In the genomic region with DNA sequence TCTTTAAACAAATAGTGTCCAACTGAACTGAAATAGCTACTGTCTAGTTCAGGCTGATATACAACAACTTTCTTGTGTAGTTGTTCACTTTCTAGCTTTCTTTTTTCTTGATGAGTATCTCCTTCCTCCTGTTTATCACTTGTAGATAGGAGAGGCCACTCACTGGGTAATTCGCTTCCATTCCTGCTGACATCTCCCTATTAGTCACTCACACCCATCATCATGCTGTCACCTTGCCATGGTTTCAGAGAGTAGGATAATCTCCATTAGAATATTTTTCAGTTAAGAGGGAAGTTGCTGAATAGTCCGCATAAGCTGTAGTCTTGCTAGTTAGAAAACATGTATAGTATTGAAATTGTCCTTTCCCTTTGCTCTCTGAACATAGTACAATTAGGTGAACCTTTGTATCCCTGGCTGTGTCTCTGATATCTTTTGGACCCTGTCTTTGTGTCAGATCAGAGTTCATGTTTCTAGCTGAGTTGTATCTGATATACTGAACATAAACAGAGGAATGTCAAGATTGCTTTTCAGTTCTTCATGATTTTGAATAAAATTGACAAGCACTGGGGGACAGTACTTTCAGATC, we compare ENCODE assay signal across 28 cellular contexts.
A peak's percentile ranks its signal among the peaks of the same experiment; 100 is the strongest.
DNase-seq lines count a peak whose midpoint lies in the region; ATAC-seq, FAIRE-seq and TF ChIP-seq lines count a peak whose summit lies in the region.
"Had no signal": no experiment of that assay in that cellular context is flagged by ENCODE, and none has a peak within 500 bp of the region (broad histone marks: within the 10 kb centered on the region; RNA-seq: fewer than 3 reads in every experiment).

No MANE protein-coding gene starts in this region.

- H3K79me2 ChIP-seq in K562 (ENCODE audit: control insufficient read depth, insufficient read depth, low read length): no peaks in the 10 kb centered on the region

- POLR2A ChIA-PET in IMR-90 (lab: Charles Lee; ENCODE audit: unreplicated experiment): no interaction called here
- POLR2A ChIA-PET in K562 (lab: Yijun Ruan, JAX): interaction anchor here (0.7 kb wide), 1 partner anchor 13 kb away, joined by 3 read pairs; no protein-coding TSS in a partner anchor

- H2AK5ac ChIP-seq in IMR-90 (ENCODE audit: low read depth, low read length): no peak overlapping the region

- peaks cover 10 to 23% of the 10 kb centered on the region in 2 experiments; a peak in 3 of 4 replicates for H3K79me1 ChIP-seq in IMR-90 (ENCODE audit: low read depth in 1 of 2, low read length in 2 of 2)

- H3K9me3 Mint-ChIP-seq in stimulated activated naive B cell treated with anti-CD40 and anti-IgM and Interleukin-4, amounts not matched to agents 10 μg/mL and 1 μg/mL and 100 μg/mL, for 72 hours: no peaks in the 10 kb centered on the region
- H3K9me3 Mint-ChIP-seq in glutamatergic neuron (ENCODE audit: unreplicated experiment): no peaks in the 10 kb centered on the region
- H3K9me3 Mint-ChIP-seq: activated T-helper 1 cell treated with anti-CD3 and anti-CD28 coated beads, Interleukin-12 subunit alpha, Interleukin-12 subunit beta, Interleukin-2, Interleukin-4 antibody, amounts not matched to agents 30 ng/mL and 10 ng/mL and 1 ng/mL, durations not matched to agents 14 hours and 24 hours and 36 hours; brain; IgD-negative memory B cell; natural killer cell treated with Interleukin-12 subunit alpha and Interleukin-12 subunit beta and Interleukin-15 and Interleukin-18, amount 100 ng/mL, for 72 hours; stimulated activated naive CD8-positive, alpha-beta T cell treated with anti-CD3 and anti-CD28 coated beads, Interleukin-15, Interleukin-2, amounts not matched to agents 100 ng/mL and 50 ng/mL, for 24 hours had no signal

- BruUV-seq in IMR-90 (replicated peaks; lab: Mats Ljungman, UMichigan) (no TSS peak), K562 (replicated peaks; lab: Mats Ljungman, UMichigan) (no TSS peak)

- in situ Hi-C loops in IMR-90 (cut with MboI; ENCODE audit: low sequenced_read_pairs) (no loop called here), K562 (cut with MboI) (no loop called here)

- no peak overlapping the region for H3K4me3 Mint-ChIP-seq in stimulated activated naive B cell treated with anti-CD40 and anti-IgM and Interleukin-4, amounts not matched to agents 10 μg/mL and 1 μg/mL and 100 μg/mL, for 72 hours
- no peak overlapping the region for H3K4me3 Mint-ChIP-seq in glutamatergic neuron (ENCODE audit: unreplicated experiment)
- H3K4me3 Mint-ChIP-seq: activated naive CD8-positive, alpha-beta T cell; activated T-helper 1 cell treated with anti-CD3 and anti-CD28 coated beads, Interleukin-12 subunit alpha, Interleukin-12 subunit beta, Interleukin-2, Interleukin-4 antibody, amounts not matched to agents 30 ng/mL and 10 ng/mL and 1 ng/mL, durations not matched to agents 14 hours and 24 hours and 36 hours; B cell; brain; IgD-negative memory B cell; natural killer cell treated with Interleukin-12 subunit alpha and Interleukin-12 subunit beta and Interleukin-15 and Interleukin-18, amount 100 ng/mL, for 72 hours; stimulated activated naive CD8-positive, alpha-beta T cell treated with anti-CD3 and anti-CD28 coated beads, Interleukin-15, Interleukin-2, amounts not matched to agents 100 ng/mL and 50 ng/mL, for 24 hours had no signal

- H4K91ac ChIP-seq in IMR-90 (ENCODE audit: insufficient read depth, low read depth, low read length): no peak overlapping the region

- H3K23ac ChIP-seq in IMR-90 (ENCODE audit: low read depth, low read length): no peak overlapping the region; the same call in 1 of the 2 replicates

- 0 out of 2 replicates have a peak, but pooled peaks have one; percentile 16 for ATAC-seq in IMR-90 (ENCODE audit: low read depth)
- peak; percentile 35; the same call in 1 of the 3 replicates for ATAC-seq in K562
- no peak for ATAC-seq in stimulated activated naive B cell treated with anti-CD40 and anti-IgM and Interleukin-4, amounts not matched to agents 10 μg/mL and 1 μg/mL and 100 μg/mL, for 72 hours (replicated peaks)
- ATAC-seq in HG02870 (IDR thresholded peaks at IDR 0.05; ENCODE audit: unreplicated experiment): no peak
- ATAC-seq: natural killer cell treated with Interleukin-12 subunit alpha and Interleukin-12 subunit beta and Interleukin-15 and Interleukin-18, amount 100 ng/mL, for 72 hours; Right ventricle myocardium inferior had no signal

- no peak overlapping the region for H2BK120ac ChIP-seq in IMR-90 (ENCODE audit: low read depth, low read length)

- TF ChIP-seq EP300 in K562 (IDR thresholded peaks at IDR 0.05; ENCODE audit: low read length): no peak

- peak; percentile 42 for DNase-seq in IMR-90
- no peak for DNase-seq in K562 (ENCODE audit: extremely low read depth in 1 of 4, low spot score in 3 of 4)
- peak; percentile 48 for DNase-seq in kidney tubule cell (ENCODE audit: low spot score)
- DNase-seq in stimulated activated naive B cell treated with anti-CD40 and anti-IgM and Interleukin-4, amounts not matched to agents 10 μg/mL and 1 μg/mL and 100 μg/mL, for 72 hours: no peak
- DNase-seq in glutamatergic neuron: no peak
- DNase-seq in medulla oblongata (ENCODE audit: extremely low spot score): no peak
- DNase-seq: Caco-2; cortex of kidney; DND-41; hypothalamus; kidney; midbrain; NCI-H1694; NCI-H774; posterior cingulate gyrus; stimulated activated CD4-positive, alpha-beta T cell treated with anti-CD3 and anti-CD28 coated beads, Interleukin-2, amount 100 ng/mL, for 24 hours; SW 1271; transverse colon had no signal

- no peaks in the 10 kb centered on the region for H3K4me1 Mint-ChIP-seq in stimulated activated naive B cell treated with anti-CD40 and anti-IgM and Interleukin-4, amounts not matched to agents 10 μg/mL and 1 μg/mL and 100 μg/mL, for 72 hours
- peaks cover 2% of the 10 kb centered on the region for H3K4me1 Mint-ChIP-seq in glutamatergic neuron (ENCODE audit: low read depth, unreplicated experiment)
- H3K4me1 Mint-ChIP-seq: B cell, brain had no signal

- no CpG with 5 or more reads among the region's 2 CpGs for WGBS in IMR-90 (ENCODE audit: extremely low coverage in 2 of 2, insufficient read length in 1 of 2), 2 experiments
- WGBS in K562 (ENCODE audit: insufficient coverage, low coverage, missing lambda C conversion rate): 44% methylated on average over 2 of the region's 2 CpGs

- no peak overlapping the region for H3K18ac ChIP-seq in IMR-90 (ENCODE audit: low read depth, low read length)

- no peak overlapping the region for H2AK9ac ChIP-seq in IMR-90 (replicated peaks; ENCODE audit: low read depth, low read length, poor library complexity)

- H2AFZ ChIP-seq in IMR-90 (replicated peaks; ENCODE audit: low read length, poor library complexity) (no peak overlapping the region), K562 (ENCODE audit: low read depth, low read length) (no peak overlapping the region)

- FAIRE-seq in K562 (lab: Jason Lieb, UNC): no peak
- FAIRE-seq: kidney had no signal

- no peak overlapping the region for H3K14ac ChIP-seq in IMR-90 (replicated peaks; ENCODE audit: low read depth, low read length)

- peaks cover 34 to 52% of the 10 kb centered on the region in 2 donors for H3K36me3 Mint-ChIP-seq in stimulated activated naive B cell treated with anti-CD40 and anti-IgM and Interleukin-4, amounts not matched to agents 10 μg/mL and 1 μg/mL and 100 μg/mL, for 72 hours
- H3K36me3 Mint-ChIP-seq in glutamatergic neuron (ENCODE audit: unreplicated experiment): no peaks in the 10 kb centered on the region

- H2BK5ac ChIP-seq in IMR-90 (ENCODE audit: low read depth, low read length, poor library complexity, severe bottlenecking): no peak overlapping the region

- H3K9ac ChIP-seq in IMR-90 (ENCODE audit: low read depth, low read length): no peak overlapping the region
- H3K9ac ChIP-seq in K562 (ENCODE audit: insufficient read depth in 1 of 2, low read depth in 2 of 2, low read length in 2 of 2): no peak overlapping the region

- TF ChIP-seq CTCF in IMR-90 (conservative IDR thresholded peaks at IDR 0.05; ENCODE audit: low read depth, low read length) (no peak), K562 (IDR thresholded peaks at IDR 0.05 in 2 of 3, conservative IDR thresholded peaks at IDR 0.05 in 1 of 3; ENCODE audit: insufficient read depth in 2 of 3, low read depth in 1 of 3, low read length in 3 of 3) (no peak), glutamatergic neuron (IDR thresholded peaks at IDR 0.05; ENCODE audit: partially characterized antibody, unreplicated experiment) (no peak)

- H3K9me3 ChIP-seq in IMR-90 (ENCODE audit: control insufficient read depth, insufficient read depth, low read length) (no peaks in the 10 kb centered on the region), K562 (replicated peaks; ENCODE audit: control insufficient read depth, insufficient read depth, low read depth, low read length) (no peaks in the 10 kb centered on the region)
- H3K9me3 ChIP-seq: Caco-2, transverse colon had no signal

- CTCF ChIA-PET in IMR-90 (lab: Yijun Ruan, JAX) (no interaction called here), K562 (lab: Yijun Ruan, JAX; ENCODE audit: low intra/inter-chr PET ratio) (no interaction called here)

- TF ChIP-seq POLR2A in IMR-90 (IDR thresholded peaks at IDR 0.05; ENCODE audit: low read depth, low read length): no peak
- no peak for TF ChIP-seq POLR2A in K562 (conservative IDR thresholded peaks at IDR 0.05)

- H3K27me3 Mint-ChIP-seq in stimulated activated naive B cell treated with anti-CD40 and anti-IgM and Interleukin-4, amounts not matched to agents 10 μg/mL and 1 μg/mL and 100 μg/mL, for 72 hours: no peaks in the 10 kb centered on the region
- no peaks in the 10 kb centered on the region for H3K27me3 Mint-ChIP-seq in glutamatergic neuron (ENCODE audit: unreplicated experiment)
- H3K27me3 Mint-ChIP-seq: activated naive CD8-positive, alpha-beta T cell; B cell; brain; IgD-negative memory B cell; natural killer cell treated with Interleukin-12 subunit alpha and Interleukin-12 subunit beta and Interleukin-15 and Interleukin-18, amount 100 ng/mL, for 72 hours; stimulated activated naive CD8-positive, alpha-beta T cell treated with anti-CD3 and anti-CD28 coated beads, Interleukin-15, Interleukin-2, amounts not matched to agents 100 ng/mL and 50 ng/mL, for 24 hours had no signal

- H3K56ac ChIP-seq in IMR-90 (ENCODE audit: extremely low read depth, insufficient read depth, low read length): no peak overlapping the region

- H4K8ac ChIP-seq in IMR-90 (ENCODE audit: low read depth in 2 of 2, low read length in 2 of 2): no peak overlapping the region

- peak overlapping the region; percentile 43 for H3K27ac Mint-ChIP-seq in stimulated activated naive B cell treated with anti-CD40 and anti-IgM and Interleukin-4, amounts not matched to agents 10 μg/mL and 1 μg/mL and 100 μg/mL, for 72 hours
- no peak overlapping the region for H3K27ac Mint-ChIP-seq in glutamatergic neuron (ENCODE audit: unreplicated experiment)
- H3K27ac Mint-ChIP-seq: activated naive CD8-positive, alpha-beta T cell; activated T-helper 1 cell treated with anti-CD3 and anti-CD28 coated beads, Interleukin-12 subunit alpha, Interleukin-12 subunit beta, Interleukin-2, Interleukin-4 antibody, amounts not matched to agents 30 ng/mL and 10 ng/mL and 1 ng/mL, durations not matched to agents 14 hours and 24 hours and 36 hours; B cell; IgD-negative memory B cell; natural killer cell treated with Interleukin-12 subunit alpha and Interleukin-12 subunit beta and Interleukin-15 and Interleukin-18, amount 100 ng/mL, for 72 hours; stimulated activated naive CD8-positive, alpha-beta T cell treated with anti-CD3 and anti-CD28 coated beads, Interleukin-15, Interleukin-2, amounts not matched to agents 100 ng/mL and 50 ng/mL, for 24 hours had no signal

- H3K4me3 ChIP-seq in IMR-90 (ENCODE audit: insufficient read depth, low read depth, low read length): no peak overlapping the region
- no peak overlapping the region for H3K4me3 ChIP-seq in K562
- H3K4me3 ChIP-seq: transverse colon had no signal

- TF ChIP-seq RAD21 in IMR-90 (IDR thresholded peaks at IDR 0.05; ENCODE audit: low read length) (no peak), K562 (CRISPR knock-in tag; conservative IDR thresholded peaks at IDR 0.05 in 1 of 2, IDR thresholded peaks at IDR 0.05 in 1 of 2) (no peak)

- dilution Hi-C loops in IMR-90 (cut with HindIII; ENCODE audit: low sequenced_read_pairs, unreplicated experiment): no loop called here

- peaks cover 16% of the 10 kb centered on the region for H3K36me3 ChIP-seq in IMR-90 (ENCODE audit: control insufficient read depth, insufficient read depth, low read length)
- peaks cover 92% of the 10 kb centered on the region for H3K36me3 ChIP-seq in K562 (ENCODE audit: control insufficient read depth, insufficient read depth, low read length)

- H3K4me1 ChIP-seq in IMR-90 (ENCODE audit: control insufficient read depth, insufficient read depth, low read length): peaks cover 5% of the 10 kb centered on the region
- H3K4me1 ChIP-seq in K562 (replicated peaks in 1 of 2; ENCODE audit: control insufficient read depth in 2 of 2, insufficient read depth in 2 of 2, low read length in 2 of 2): no peaks in the 10 kb centered on the region
- H3K4me1 ChIP-seq: transverse colon had no signal

- intact Hi-C loops in IMR-90 (cut with micrococcal nuclease): no loop called here
- intact Hi-C loops in K562 (cut with micrococcal nuclease): no loop called here

- no peaks in the 10 kb centered on the region for H3K27me3 ChIP-seq in IMR-90 (ENCODE audit: control insufficient read depth, insufficient read depth, low read length)
- H3K27me3 ChIP-seq in K562 (ENCODE audit: control insufficient read depth in 2 of 2, insufficient read depth in 2 of 2, low read length in 2 of 2): no peaks in the 10 kb centered on the region
- H3K27me3 ChIP-seq: transverse colon had no signal

- H2BK15ac ChIP-seq in IMR-90 (ENCODE audit: low read depth, low read length): no peak overlapping the region

- H3K4me2 ChIP-seq in IMR-90 (ENCODE audit: low read depth, low read length): no peak overlapping the region
- H3K4me2 ChIP-seq in K562 (ENCODE audit: insufficient read depth, low read length): no peak overlapping the region

- H2BK20ac ChIP-seq in IMR-90 (ENCODE audit: low read depth, low read length): no peak overlapping the region

- H4K5ac ChIP-seq in IMR-90 (ENCODE audit: low read depth, low read length): no peak overlapping the region

- H4K20me1 ChIP-seq in IMR-90 (ENCODE audit: insufficient read depth, low read length): no peaks in the 10 kb centered on the region; the same call in 1 of the 2 replicates
- H4K20me1 ChIP-seq in K562 (replicated peaks; ENCODE audit: control insufficient read depth, insufficient read depth, low read length): no peaks in the 10 kb centered on the region

- no peaks in the 10 kb centered on the region for H3K9me1 ChIP-seq in IMR-90 (ENCODE audit: insufficient read depth, low read length)
- no peaks in the 10 kb centered on the region for H3K9me1 ChIP-seq in K562 (ENCODE audit: control insufficient read depth, insufficient read depth, low read length)

- H3K27ac ChIP-seq in IMR-90 (ENCODE audit: insufficient read depth, low read length) (no peak overlapping the region), K562 (ENCODE audit: extremely low read depth, low read depth, low read length) (no peak overlapping the region)
- H3K27ac ChIP-seq: HL-60, transverse colon had no signal

- no peak overlapping the region for H3K4ac ChIP-seq in IMR-90 (ENCODE audit: low read depth, low read length)

Comparison
In these comparisons a context has a peak if more than half of its experiments do, and no peak if none do; other contexts are left out.
1. ATAC-seq: peak in IMR-90 (single experiment) and K562 (single experiment); none in stimulated activated naive B cell treated with anti-CD40 and anti-IgM and Interleukin-4, amounts not matched to agents 10 μg/mL and 1 μg/mL and 100 μg/mL, for 72 hours (0 of 2) and HG02870 (single experiment).
2. DNase-seq: peak in IMR-90 (single experiment) and kidney tubule cell (single experiment); none in K562 (0 of 4), stimulated activated naive B cell treated with anti-CD40 and anti-IgM and Interleukin-4, amounts not matched to agents 10 μg/mL and 1 μg/mL and 100 μg/mL, for 72 hours (single experiment), glutamatergic neuron (single experiment) and medulla oblongata (single experiment).